ENCODE assay signal across 8 cellular contexts in the genomic region with DNA sequence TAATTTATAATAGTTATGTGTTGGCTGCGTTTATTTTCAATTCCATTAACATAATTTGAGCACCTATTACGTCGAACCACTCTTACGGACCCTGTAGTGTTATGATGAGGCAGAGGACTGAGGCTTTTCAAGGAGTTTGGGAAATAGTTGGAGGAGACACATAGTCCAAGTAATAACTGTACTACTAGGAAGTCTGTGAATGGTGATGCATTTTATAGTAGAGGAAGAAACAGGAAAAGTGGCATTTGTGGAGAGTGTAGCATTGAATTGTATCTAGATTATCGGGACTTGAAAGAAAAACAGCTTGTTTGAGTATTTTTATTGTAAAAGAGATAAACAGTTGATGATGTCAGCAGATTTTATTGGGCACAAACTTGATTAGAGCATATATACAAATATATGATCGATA. TPM values are rescaled to one million over a fixed set of nuclear protein-coding genes. Genes with fewer than 3 reads are reported as not detected.
DNase-seq lines count a peak whose midpoint lies in the region; FAIRE-seq and TF ChIP-seq lines count a peak whose summit lies in the region.

No MANE protein-coding gene starts in this region.

- H3K9ac ChIP-seq in neural cell (ENCODE audit: low read length) = peak overlapping the region; percentile 63

- H4K20me1 ChIP-seq in neural cell (ENCODE audit: insufficient read depth) = no peaks in the 10 kb centered on the region

- CTCF ChIA-PET in CD4-positive, alpha-beta memory T cell (lab: Charles Lee; ENCODE audit: partially characterized antibody) = interaction anchor here (0.8 to 6.3 kb wide), 5 partner anchors 17 to 142 kb away, joined by 3 to 67 read pairs (median 5); no protein-coding TSS in a partner anchor

- H3K79me2 ChIP-seq in neural cell (replicated peaks; ENCODE audit: insufficient read depth, low read length) = peaks cover 42% of the 10 kb centered on the region

- DNase-seq in CD4-positive, alpha-beta memory T cell = no peak
- no peak for DNase-seq in LNCaP clone FGC (ENCODE audit: low read depth)
- no peak for DNase-seq in choroid plexus epithelial cell (ENCODE audit: low read depth)
- DNase-seq in D721Med (ENCODE audit: insufficient read length, low spot score) = no peak
- no peak for DNase-seq in AG08396 (ENCODE audit: low spot score)
- no peak for DNase-seq in GM10266 (ENCODE audit: extremely low spot score)
- DNase-seq in activated CD4-positive, alpha-beta T cell treated with anti-CD3 and anti-CD28 coated beads for 4 hours = no peak

- peaks cover 0 to 10% of the 10 kb centered on the region in 2 donors for H3K36me3 Mint-ChIP-seq in CD4-positive, alpha-beta memory T cell

- H2AFZ ChIP-seq in neural cell (ENCODE audit: low read depth, low read length) = peak overlapping the region; percentile 7

- TF ChIP-seq CTCF in LNCaP clone FGC (IDR thresholded peaks at IDR 0.05; ENCODE audit: control insufficient read depth, extremely low read depth, insufficient read depth) = no peak
- no peak for TF ChIP-seq CTCF in choroid plexus epithelial cell (conservative IDR thresholded peaks at IDR 0.05; ENCODE audit: low read depth, low read length)
- no peak for TF ChIP-seq CTCF in neural cell (IDR thresholded peaks at IDR 0.05; ENCODE audit: poor library complexity, severe bottlenecking)
- no peak for TF ChIP-seq CTCF in D721Med (IDR thresholded peaks at IDR 0.05; ENCODE audit: insufficient read depth, missing control alignments)
- TF ChIP-seq CTCF in GM10266 (IDR thresholded peaks at IDR 0.05; ENCODE audit: control insufficient read depth, insufficient read depth, low read depth, missing control alignments) = no peak

- no peaks in the 10 kb centered on the region for H3K27me3 Mint-ChIP-seq in CD4-positive, alpha-beta memory T cell

- FAIRE-seq in D721Med (lab: Jason Lieb, UNC) = no peak

- H3K4me1 ChIP-seq in CD4-positive, alpha-beta memory T cell (ENCODE audit: insufficient read depth, low read length) = peaks cover 78% of the 10 kb centered on the region

- POLR2A ChIA-PET in CD4-positive, alpha-beta memory T cell (lab: Charles Lee; ENCODE audit: partially characterized antibody) = interaction anchor here (0.6 to 16.6 kb wide), 7 partner anchors 7 to 177 kb away, joined by 4 to 474 read pairs (median 6); partner anchors contain the start of gene SLC7A6

- H3K4me2 ChIP-seq in neural cell (ENCODE audit: low read length) = peak overlapping the region; percentile 84

- peaks cover 57 to 80% (median 65%) of the 10 kb centered on the region in 4 donors for H3K4me1 Mint-ChIP-seq in CD4-positive, alpha-beta memory T cell

- peak overlapping the region; percentile 78 for H3K27ac ChIP-seq in CD4-positive, alpha-beta memory T cell (ENCODE audit: low read depth, low read length)
- H3K27ac ChIP-seq in neural cell (ENCODE audit: low read length) = no peak overlapping the region

- peak overlapping the region; percentile 90 to 99 (median 94) for H3K4me3 Mint-ChIP-seq in CD4-positive, alpha-beta memory T cell

- TF ChIP-seq RAD21 in neural cell (conservative IDR thresholded peaks at IDR 0.05) = no peak

- H3K9me3 Mint-ChIP-seq in CD4-positive, alpha-beta memory T cell = no peaks in the 10 kb centered on the region

- peak overlapping the region; percentile 31 to 97 (median 88) for H3K27ac Mint-ChIP-seq in CD4-positive, alpha-beta memory T cell

- peaks cover 9% of the 10 kb centered on the region for H3F3A ChIP-seq in neural cell (ENCODE audit: insufficient read depth, low read length, poor library complexity, severe bottlenecking)

- H3K4me3 ChIP-seq in CD4-positive, alpha-beta memory T cell (ENCODE audit: low read length in 2 of 2) = peak overlapping the region; percentile 32 to 92
- peak overlapping the region; percentile 76 for H3K4me3 ChIP-seq in LNCaP clone FGC (ENCODE audit: low read depth, low read length)
- H3K4me3 ChIP-seq in choroid plexus epithelial cell (ENCODE audit: low read depth, low read length) = peak overlapping the region; percentile 81
- peak overlapping the region; percentile 92 for H3K4me3 ChIP-seq in neural cell (ENCODE audit: low read length)

- no peaks in the 10 kb centered on the region for H3K9me3 ChIP-seq in CD4-positive, alpha-beta memory T cell (ENCODE audit: control insufficient read depth in 1 of 2, low read length in 2 of 2)
- H3K9me3 ChIP-seq in neural cell (ENCODE audit: low read length) = no peaks in the 10 kb centered on the region

- intact Hi-C loops in CD4-positive, alpha-beta memory T cell (cut with micrococcal nuclease) = loop anchor here (5.0 kb wide), 1 partner anchor 45 kb away; no protein-coding TSS in a partner anchor

- no peak for TF ChIP-seq EP300 in neural cell (conservative IDR thresholded peaks at IDR 0.05; ENCODE audit: poor library complexity, severe bottlenecking)

- H3K27me3 ChIP-seq in CD4-positive, alpha-beta memory T cell (ENCODE audit: insufficient read depth, low read length) = no peaks in the 10 kb centered on the region
- no peaks in the 10 kb centered on the region for H3K27me3 ChIP-seq in neural cell (ENCODE audit: insufficient read depth, low read depth, low read length)

- H3K36me3 ChIP-seq in CD4-positive, alpha-beta memory T cell (ENCODE audit: insufficient read depth, low read length) = no peaks in the 10 kb centered on the region
- no peaks in the 10 kb centered on the region for H3K36me3 ChIP-seq in neural cell (ENCODE audit: insufficient read depth, low read length)

- no peaks in the 10 kb centered on the region for H3K9me2 ChIP-seq in neural cell (ENCODE audit: insufficient read depth, low read length)

TF ChIP-seq in neural cell, 6 proteins besides CTCF, POLR2A, EP300 and RAD21:
- TF ChIP-seq MXI1 (conservative IDR thresholded peaks at IDR 0.05; ENCODE audit: poor library complexity, severe bottlenecking) (no peak), REST (IDR thresholded peaks at IDR 0.05; ENCODE audit: borderline replicate concordance) (no peak), TAF1 (IDR thresholded peaks at IDR 0.05; ENCODE audit: low read depth) (no peak), POLR2AphosphoS5 (IDR thresholded peaks at IDR 0.05) (no peak), SMC3 (conservative IDR thresholded peaks at IDR 0.05; ENCODE audit: poor library complexity) (no peak), EZH2 (IDR thresholded peaks at IDR 0.05; ENCODE audit: borderline replicate concordance, insufficient read depth, low read length, poor library complexity, severe bottlenecking) (no peak)
TF ChIP-seq in neural cell: peak in this region for 0.

RNA-seq across cellular contexts. Expression of gene NFATC3, which starts 1.7 kb away (rescaled TPM):
- 100 to 1,000 TPM; 127 to 134 TPM for total RNA-seq in CD4-positive, alpha-beta memory T cell
- polyA plus RNA-seq in CD4-positive, alpha-beta memory T cell = 10 to 100 TPM; 76.5 to 94.9 TPM
- 5.6 and 6.2 TPM in 2 replicates for polyA plus RNA-seq in neural cell
- polyA minus RNA-seq in neural cell = 33.1 and 35.8 TPM in 2 replicates

Comparison
In these comparisons a context has a peak if more than half of its experiments do, and no peak if none do; other contexts are left out.
1. RNA of gene NFATC3, which starts 1.7 kb away (polyA plus RNA-seq): 76.5 to 94.9 TPM in CD4-positive, alpha-beta memory T cell; 5.6 to 6.2 TPM in neural cell; every median in the first group is over 10 times any median in the second.
2. Peak in every context shown above with its lines, with median percentiles within 50 percentile points of each other: H3K4me3 ChIP-seq.